ENCODE assay signal across 1 cellular context in genomic region chr7:15016315-15016667, GRCh38.
TF ChIP-seq lines count a peak whose summit lies in the region.

No MANE protein-coding gene starts in this region.

TF ChIP-seq in GM23338, 12 proteins besides CTCF, POLR2A, EP300 and RAD21 (continued from another document):
- TF ChIP-seq ZNF331 (CRISPR knock-in tag; IDR thresholded peaks at IDR 0.05; ENCODE audit: low read depth) (no peak), CREB1 (CRISPR knock-in tag; IDR thresholded peaks at IDR 0.05; ENCODE audit: low read depth) (no peak), EZH2 (IDR thresholded peaks at IDR 0.05; ENCODE audit: low read depth, unreplicated experiment) (no peak), ZNF462 (CRISPR knock-in tag; IDR thresholded peaks at IDR 0.05) (no peak), NANOG (IDR thresholded peaks at IDR 0.05; ENCODE audit: borderline replicate concordance) (no peak)
